Comparison of ENCODE assay signal across 23 cellular contexts in the genomic region with DNA sequence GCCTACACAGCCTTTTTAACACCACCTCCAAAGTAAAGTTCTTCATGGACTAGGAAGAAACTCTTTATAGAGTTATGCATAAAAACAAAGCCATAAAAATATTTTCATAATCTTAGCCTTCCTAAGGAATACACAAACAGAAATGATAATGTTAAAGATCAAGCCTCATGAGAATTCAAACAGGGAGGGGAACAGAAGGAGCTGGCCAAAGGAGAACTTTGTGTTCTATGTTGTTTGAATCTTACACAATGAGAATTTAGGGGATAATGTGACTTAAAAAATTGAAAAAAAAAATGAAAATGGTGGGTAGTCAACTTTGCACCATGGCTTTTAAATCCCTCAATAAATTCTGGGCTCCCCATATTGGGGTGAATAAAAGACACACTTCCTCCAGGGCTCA. TPM values are rescaled to one million over a fixed set of nuclear protein-coding genes. Genes with fewer than 3 reads are reported as not detected.
A peak's percentile ranks its signal among the peaks of the same experiment; 100 is the strongest.
DNase-seq lines count a peak whose midpoint lies in the region; ATAC-seq, FAIRE-seq and TF ChIP-seq lines count a peak whose summit lies in the region.
"Had no signal": no experiment of that assay in that cellular context is flagged by ENCODE, and none has a peak within 500 bp of the region (broad histone marks: within the 10 kb centered on the region; RNA-seq: fewer than 3 reads in every experiment).

No MANE protein-coding gene starts in this region.

- peaks cover 35% of the 10 kb centered on the region for H3K4me1 ChIP-seq in CD4-positive, alpha-beta memory T cell (ENCODE audit: insufficient read depth, low read length)
- H3K4me1 ChIP-seq in K562 (replicated peaks in 1 of 2; ENCODE audit: control insufficient read depth in 2 of 2, insufficient read depth in 2 of 2, low read length in 2 of 2) (peaks cover 8 to 12% of the 10 kb centered on the region in 2 experiments; a peak in 4 of 5 replicates), neural progenitor cell (no peaks in the 10 kb centered on the region), smooth muscle cell (ENCODE audit: low read depth) (no peaks in the 10 kb centered on the region)

- no peak for TF ChIP-seq EP300 in K562 (IDR thresholded peaks at IDR 0.05; ENCODE audit: low read length)

- H3K36me3 Mint-ChIP-seq in activated T-cell treated with anti-CD3 and anti-CD28 coated beads, Interleukin-2, amount 50 U/mL, for 24 hours (ENCODE audit: low read depth), result peaks cover 86% of the 10 kb centered on the region
- peaks cover 37% of the 10 kb centered on the region for H3K36me3 Mint-ChIP-seq in activated T-cell treated with anti-CD3 and anti-CD28 coated beads, Interleukin-2, amount 50 U/mL, for 4 hours (ENCODE audit: insufficient read depth)
- peaks cover 22 to 53% of the 10 kb centered on the region in 2 donors for H3K36me3 Mint-ChIP-seq in CD4-positive, alpha-beta memory T cell
- H3K36me3 Mint-ChIP-seq in neural progenitor cell, result peaks cover 24% of the 10 kb centered on the region

- no peak overlapping the region for H3K4me3 Mint-ChIP-seq in activated T-cell treated with anti-CD3 and anti-CD28 coated beads, Interleukin-2, amount 50 U/mL, for 24 hours
- no peak overlapping the region for H3K4me3 Mint-ChIP-seq in activated T-cell treated with anti-CD3 and anti-CD28 coated beads, Interleukin-2, amount 50 U/mL, for 4 hours
- H3K4me3 Mint-ChIP-seq in CD4-positive, alpha-beta memory T cell, result no peak overlapping the region
- H3K4me3 Mint-ChIP-seq in neural progenitor cell, result no peak overlapping the region
- H3K4me3 Mint-ChIP-seq: CD8-positive, alpha-beta T cell had no signal

- no peak overlapping the region for H3K4me3 ChIP-seq in CD4-positive, alpha-beta memory T cell (ENCODE audit: low read length in 2 of 2)
- H3K4me3 ChIP-seq in K562 (no peak overlapping the region), neural progenitor cell (no peak overlapping the region), smooth muscle cell (no peak overlapping the region)

- CTCF ChIA-PET in CD4-positive, alpha-beta memory T cell (lab: Charles Lee; ENCODE audit: partially characterized antibody), result interaction anchor here (1.6 kb wide), 1 partner anchor 13 kb away, joined by 3 read pairs; no protein-coding TSS in a partner anchor
- CTCF ChIA-PET in K562 (lab: Yijun Ruan, JAX; ENCODE audit: low intra/inter-chr PET ratio), result no interaction called here

- H3K79me2 ChIP-seq in K562 (ENCODE audit: control insufficient read depth, insufficient read depth, low read length) (peaks cover 19% of the 10 kb centered on the region), neural progenitor cell (ENCODE audit: low read depth) (peaks cover 9% of the 10 kb centered on the region), smooth muscle cell (ENCODE audit: low read depth) (no peaks in the 10 kb centered on the region)

- H4K20me1 ChIP-seq in K562 (replicated peaks; ENCODE audit: control insufficient read depth, insufficient read depth, low read length) (peaks cover 5% of the 10 kb centered on the region; the same call in 1 of the 2 replicates), neural progenitor cell (ENCODE audit: low read depth) (peaks cover 28% of the 10 kb centered on the region), smooth muscle cell (ENCODE audit: low read depth) (peaks cover 21% of the 10 kb centered on the region)

- TF ChIP-seq CTCF in K562 (IDR thresholded peaks at IDR 0.05 in 2 of 3, conservative IDR thresholded peaks at IDR 0.05 in 1 of 3; ENCODE audit: insufficient read depth in 2 of 3, low read depth in 1 of 3, low read length in 3 of 3) (no peak), neural progenitor cell (IDR thresholded peaks at IDR 0.05) (no peak), smooth muscle cell (IDR thresholded peaks at IDR 0.05; ENCODE audit: borderline replicate concordance, insufficient read depth, poor library complexity, severe bottlenecking) (no peak)

- intact Hi-C loops in CD4-positive, alpha-beta memory T cell (cut with micrococcal nuclease), result no loop called here
- intact Hi-C loops in K562 (cut with micrococcal nuclease), result no loop called here

- peaks cover 40% of the 10 kb centered on the region for H3K36me3 ChIP-seq in CD4-positive, alpha-beta memory T cell (ENCODE audit: insufficient read depth, low read length)
- H3K36me3 ChIP-seq in K562 (ENCODE audit: control insufficient read depth, insufficient read depth, low read length) (peaks cover 86% of the 10 kb centered on the region), neural progenitor cell (peaks cover 23% of the 10 kb centered on the region), smooth muscle cell (ENCODE audit: low read depth) (peaks cover 11% of the 10 kb centered on the region)

- no peaks in the 10 kb centered on the region for H3K9me3 Mint-ChIP-seq in activated T-cell treated with anti-CD3 and anti-CD28 coated beads, Interleukin-2, amount 50 U/mL, for 24 hours
- no peaks in the 10 kb centered on the region for H3K9me3 Mint-ChIP-seq in activated T-cell treated with anti-CD3 and anti-CD28 coated beads, Interleukin-2, amount 50 U/mL, for 4 hours
- no peaks in the 10 kb centered on the region for H3K9me3 Mint-ChIP-seq in CD4-positive, alpha-beta memory T cell
- no peaks in the 10 kb centered on the region for H3K9me3 Mint-ChIP-seq in neural progenitor cell
- H3K9me3 Mint-ChIP-seq: CD8-positive, alpha-beta T cell had no signal

- H3K4me1 Mint-ChIP-seq in activated T-cell treated with anti-CD3 and anti-CD28 coated beads, Interleukin-2, amount 50 U/mL, for 24 hours (ENCODE audit: low read depth), result peaks cover 56% of the 10 kb centered on the region
- H3K4me1 Mint-ChIP-seq in activated T-cell treated with anti-CD3 and anti-CD28 coated beads, Interleukin-2, amount 50 U/mL, for 4 hours (ENCODE audit: low read depth), result peaks cover 36% of the 10 kb centered on the region
- peaks cover 14 to 40% (median 24%) of the 10 kb centered on the region in 4 donors for H3K4me1 Mint-ChIP-seq in CD4-positive, alpha-beta memory T cell
- peaks cover 10% of the 10 kb centered on the region for H3K4me1 Mint-ChIP-seq in neural progenitor cell

- TF ChIP-seq RAD21 in K562 (CRISPR knock-in tag; conservative IDR thresholded peaks at IDR 0.05 in 1 of 2, IDR thresholded peaks at IDR 0.05 in 1 of 2), result no peak

- peak overlapping the region; percentile 59 for H3K27ac Mint-ChIP-seq in activated T-cell treated with anti-CD3 and anti-CD28 coated beads, Interleukin-2, amount 50 U/mL, for 24 hours
- H3K27ac Mint-ChIP-seq in CD4-positive, alpha-beta memory T cell, result peak overlapping the region in 4 of 7 donors; percentile 13 to 60 (median 38)
- H3K27ac Mint-ChIP-seq in neural progenitor cell, result peak overlapping the region; percentile 5
- H3K27ac Mint-ChIP-seq: CD8-positive, alpha-beta T cell had no signal

- H2AFZ ChIP-seq in K562 (ENCODE audit: low read depth, low read length), result no peak overlapping the region
- no peak overlapping the region for H2AFZ ChIP-seq in neural progenitor cell (replicated peaks)
- no peak overlapping the region for H2AFZ ChIP-seq in smooth muscle cell (ENCODE audit: low read depth)

- TF ChIP-seq POLR2A in K562 (conservative IDR thresholded peaks at IDR 0.05), result no peak

- H3K9me1 ChIP-seq in K562 (ENCODE audit: control insufficient read depth, insufficient read depth, low read length), result no peaks in the 10 kb centered on the region

- FAIRE-seq in K562 (lab: Jason Lieb, UNC), result no peak
- FAIRE-seq: GM12892, GM18507 had no signal

- no peak for DNase-seq in activated T-cell treated with anti-CD3 and anti-CD28 coated beads, Interleukin-2, amount 50 U/mL, for 24 hours
- no peak for DNase-seq in activated T-cell treated with anti-CD3 and anti-CD28 coated beads, Interleukin-2, amount 50 U/mL, for 4 hours
- no peak for DNase-seq in CD4-positive, alpha-beta memory T cell
- no peak for DNase-seq in K562 (ENCODE audit: extremely low read depth in 1 of 4, low spot score in 3 of 4)
- DNase-seq in neural progenitor cell (ENCODE audit: low spot score), result no peak
- DNase-seq in HK-2 (ENCODE audit: unreplicated experiment), result no peak
- no peak for DNase-seq in smooth muscle cell (lab: John Stamatoyannopoulos, UW; ENCODE audit: unreplicated experiment)
- DNase-seq in ACHN, result no peak
- DNase-seq: BE2C; CD8-positive, alpha-beta T cell; DMS53; GOT3; NCI-H1092 treated with DMSO at 0.1 percent for 48 hours; NCI-H1694; NCI-H510A; NCI-H748 treated with DMSO at 0.1 percent for 48 hours; NK-92 treated with Interleukin-12 subunit alpha and Interleukin-12 subunit beta, amount 100 ng/mL, for 24 hours; OCI-M1; Right ventricle myocardium superior had no signal

- H3K4me2 ChIP-seq in K562 (ENCODE audit: insufficient read depth, low read length) (no peak overlapping the region), neural progenitor cell (no peak overlapping the region), smooth muscle cell (no peak overlapping the region)

- H3K27me3 ChIP-seq in CD4-positive, alpha-beta memory T cell (ENCODE audit: insufficient read depth, low read length), result no peaks in the 10 kb centered on the region
- H3K27me3 ChIP-seq in K562 (ENCODE audit: control insufficient read depth in 2 of 2, insufficient read depth in 2 of 2, low read length in 2 of 2) (no peaks in the 10 kb centered on the region), neural progenitor cell (no peaks in the 10 kb centered on the region), smooth muscle cell (ENCODE audit: low read depth) (no peaks in the 10 kb centered on the region)
- H3K27me3 ChIP-seq: BE2C had no signal

- H3K9ac ChIP-seq in K562 (ENCODE audit: insufficient read depth in 1 of 2, low read depth in 2 of 2, low read length in 2 of 2), result no peak overlapping the region
- H3K9ac ChIP-seq in neural progenitor cell, result no peak overlapping the region
- H3K9ac ChIP-seq in smooth muscle cell (ENCODE audit: low read depth), result no peak overlapping the region

- no peak overlapping the region for H3K27ac ChIP-seq in CD4-positive, alpha-beta memory T cell (ENCODE audit: low read depth, low read length)
- H3K27ac ChIP-seq in K562 (ENCODE audit: extremely low read depth, low read depth, low read length) (no peak overlapping the region), neural progenitor cell (no peak overlapping the region), smooth muscle cell (ENCODE audit: low read depth) (no peak overlapping the region)

- no peak for ATAC-seq in activated T-cell treated with anti-CD3 and anti-CD28 coated beads, Interleukin-2, amount 50 U/mL, for 4 hours
- no peak for ATAC-seq in K562
- ATAC-seq: CD8-positive, alpha-beta T cell; HCT116 had no signal

- BruUV-seq in K562 (replicated peaks; lab: Mats Ljungman, UMichigan), result TSS peak; percentile 1

- no peaks in the 10 kb centered on the region for H3K27me3 Mint-ChIP-seq in activated T-cell treated with anti-CD3 and anti-CD28 coated beads, Interleukin-2, amount 50 U/mL, for 24 hours
- peaks cover 1% of the 10 kb centered on the region for H3K27me3 Mint-ChIP-seq in activated T-cell treated with anti-CD3 and anti-CD28 coated beads, Interleukin-2, amount 50 U/mL, for 4 hours (ENCODE audit: low read depth)
- H3K27me3 Mint-ChIP-seq in CD4-positive, alpha-beta memory T cell, result no peaks in the 10 kb centered on the region
- H3K27me3 Mint-ChIP-seq in neural progenitor cell (ENCODE audit: insufficient read depth, low read depth), result peaks cover 3% of the 10 kb centered on the region

- no peaks in the 10 kb centered on the region for H3K9me3 ChIP-seq in CD4-positive, alpha-beta memory T cell (ENCODE audit: control insufficient read depth in 1 of 2, low read length in 2 of 2)
- no peaks in the 10 kb centered on the region for H3K9me3 ChIP-seq in K562 (replicated peaks; ENCODE audit: control insufficient read depth, insufficient read depth, low read depth, low read length)
- no peaks in the 10 kb centered on the region for H3K9me3 ChIP-seq in neural progenitor cell (ENCODE audit: low read depth)
- H3K9me3 ChIP-seq in smooth muscle cell (replicated peaks; ENCODE audit: low read depth), result no peaks in the 10 kb centered on the region
- H3K9me3 ChIP-seq: BE2C had no signal

- POLR2A ChIA-PET in CD4-positive, alpha-beta memory T cell (lab: Charles Lee; ENCODE audit: partially characterized antibody), result interaction anchor here (0.6 kb wide), 1 partner anchor 566 kb away, joined by 3 read pairs; no protein-coding TSS in a partner anchor
- POLR2A ChIA-PET in K562 (lab: Yijun Ruan, JAX), result interaction anchor here (1.0 kb wide), 1 partner anchor 247 kb away, joined by 3 read pairs; a partner anchor contains a TSS

- H3F3A ChIP-seq in neural progenitor cell (ENCODE audit: low read depth) (no peaks in the 10 kb centered on the region), smooth muscle cell (ENCODE audit: low read depth) (peaks cover 5% of the 10 kb centered on the region)

- in situ Hi-C loops in K562 (cut with MboI) (loop anchor here (5.0 kb wide), 1 partner anchor 217 kb away; no protein-coding TSS in a partner anchor), ACHN (cut with HindIII; ENCODE audit: low pct_ligation_motif_present, low pct_unique_long_range_greater_than_20kb, low sequenced_read_pairs) (no loop called here)

RNA-seq across cellular contexts. Expression of a gene that starts 9.1 kb away (rescaled TPM):
- 10 to 100 TPM; 29.2 to 48.8 (median 34.3) TPM for total RNA-seq in activated T-cell treated with anti-CD3 and anti-CD28 coated beads, Interleukin-2, amount 50 U/mL, for 4 hours
- 100 to 1,000 TPM; 104 to 117 TPM for total RNA-seq in CD4-positive, alpha-beta memory T cell
- 1 to 10 TPM; 1.1 to 5.2 TPM for polyA plus RNA-seq in CD4-positive, alpha-beta memory T cell
- total RNA-seq in K562 (2011; cell fraction: chromatin; rRNA removed; ENCODE audit: low replicate concordance), result 248 and 523 TPM in 2 replicates
- 303 and 304 TPM in 2 replicates for total RNA-seq in K562 (2011; cell fraction: nucleolus; rRNA removed)
- total RNA-seq in K562 (2011; cell fraction: nucleoplasm; rRNA removed), result 245 and 257 TPM in 2 replicates
- total RNA-seq in K562 (2014; rRNA removed) (37.0 and 37.7 TPM in 2 replicates), K562 (2014; rRNA removed; fragmentation: Illumina TruSeq; extraction: Trizol) (14.4 and 25.4 TPM in 2 replicates), K562 (2015; rRNA removed; fragmentation: Illumina TruSeq; extraction: Trizol) (30.7 and 32.3 TPM in 2 replicates), K562 (2021) (39.0 and 45.3 TPM in 2 replicates), neural progenitor cell (ENCODE audit: low replicate concordance) (19.3 and 43.6 TPM in 2 replicates), smooth muscle cell (12.0 TPM in 2 replicates)
- polyA plus RNA-seq in K562 (2011; rRNA removed) (39.2 and 56.1 TPM in 2 replicates), K562 (2014; fragmentation: Illumina TruSeq; extraction: Trizol) (49.9 and 56.7 TPM in 2 replicates), K562 (2014; fragmentation: Nextera tagmentation; extraction: Ambion mirVana) (1 to 10 TPM; 6.2 to 7.1 TPM), K562 (2014; rRNA removed) (94.6 and 99.3 TPM in 2 replicates), smooth muscle cell (10.1 and 14.5 TPM in 2 replicates)
- polyA plus RNA-seq in K562 (2011; cell fraction: cytosol; rRNA removed), result 30.7 and 45.8 TPM in 2 replicates
- polyA plus RNA-seq in K562 (2011; cell fraction: nucleus; rRNA removed), result 448 and 634 TPM in 2 replicates
- 39.7 and 51.9 TPM in 2 replicates for polyA plus RNA-seq in K562 (2012)
- polyA minus RNA-seq in K562 (2011; rRNA and poly(A)+ RNA removed), result 8.3 and 12.6 TPM in 2 replicates
- polyA minus RNA-seq in K562 (2011; cell fraction: cytosol; rRNA and poly(A)+ RNA removed), result 2.9 and 8.4 TPM in 2 replicates
- polyA minus RNA-seq in K562 (2011; cell fraction: nucleus; rRNA and poly(A)+ RNA removed), result 43.1 and 49.8 TPM in 2 replicates

RNA-seq across cellular contexts. Expression of a gene that starts 24.5 kb away (rescaled TPM):
- total RNA-seq in activated T-cell treated with anti-CD3 and anti-CD28 coated beads, Interleukin-2, amount 50 U/mL, for 4 hours, result 1 to 10 TPM in 2 of 3 donors, under 1 TPM in 1; 0.38 to 6.6 (median 1.1) TPM
- 1 to 10 TPM; 5.7 to 5.8 TPM for total RNA-seq in CD4-positive, alpha-beta memory T cell
- polyA plus RNA-seq in CD4-positive, alpha-beta memory T cell, result under 1 TPM in 1 of 2 donors, not detected in 1; 0.32 TPM
- total RNA-seq in K562 (2011; cell fraction: chromatin; rRNA removed; ENCODE audit: low replicate concordance), result 9.0 and 11.0 TPM in 2 replicates
- 5.9 and 6.2 TPM in 2 replicates for total RNA-seq in K562 (2011; cell fraction: nucleolus; rRNA removed)
- 8.1 and 8.8 TPM in 2 replicates for total RNA-seq in K562 (2011; cell fraction: nucleoplasm; rRNA removed)
- 0.23 and 0.41 TPM in 2 replicates for total RNA-seq in K562 (2014; rRNA removed)
- total RNA-seq in K562 (2014; rRNA removed; fragmentation: Illumina TruSeq; extraction: Trizol), result 0.32 and 0.47 TPM in 2 replicates
- total RNA-seq in K562 (2015; rRNA removed; fragmentation: Illumina TruSeq; extraction: Trizol), result 0.34 and 0.65 TPM in 2 replicates
- total RNA-seq in K562 (2021), result 0.83 and 0.95 TPM in 2 replicates
- polyA plus RNA-seq in K562 (2011; rRNA removed), result 1.8 and 3.1 TPM in 2 replicates
- polyA plus RNA-seq in K562 (2011; cell fraction: cytosol; rRNA removed), result 1.8 and 3.1 TPM in 2 replicates
- polyA plus RNA-seq in K562 (2011; cell fraction: nucleus; rRNA removed), result 12.1 and 14.8 TPM in 2 replicates
- 0.79 and 2.9 TPM in 2 replicates for polyA plus RNA-seq in K562 (2012)
- 0.73 and 0.93 TPM in 2 replicates for polyA plus RNA-seq in K562 (2014; fragmentation: Illumina TruSeq; extraction: Trizol)
- under 1 TPM; 0.13 to 0.21 TPM for polyA plus RNA-seq in K562 (2014; fragmentation: Nextera tagmentation; extraction: Ambion mirVana)
- polyA plus RNA-seq in K562 (2014; rRNA removed), result 0.62 and 1.6 TPM in 2 replicates
- polyA minus RNA-seq in K562 (2011; rRNA and poly(A)+ RNA removed), result 0.30 TPM in 1 of 2 replicates, not detected in the other
- not detected in 2 replicates for polyA minus RNA-seq in K562 (2011; cell fraction: cytosol; rRNA and poly(A)+ RNA removed)
- 1.1 and 1.6 TPM in 2 replicates for polyA minus RNA-seq in K562 (2011; cell fraction: nucleus; rRNA and poly(A)+ RNA removed)
- 0.68 and 6.7 TPM in 2 replicates for total RNA-seq in neural progenitor cell (ENCODE audit: low replicate concordance)
- total RNA-seq in smooth muscle cell, result 1.3 and 1.4 TPM in 2 replicates
- polyA plus RNA-seq in smooth muscle cell, result 1.8 and 2.0 TPM in 2 replicates
- total RNA-seq: A172 had no signal

RNA-seq across cellular contexts. Expression of a gene that starts 41.3 kb away (rescaled TPM):
- not detected for total RNA-seq in activated T-cell treated with anti-CD3 and anti-CD28 coated beads, Interleukin-2, amount 50 U/mL, for 4 hours
- total RNA-seq in CD4-positive, alpha-beta memory T cell, result not detected
- 1 to 10 TPM; 6.3 to 9.9 TPM for polyA plus RNA-seq in CD4-positive, alpha-beta memory T cell
- total RNA-seq in K562 (2011; cell fraction: chromatin; rRNA removed; ENCODE audit: low replicate concordance), result 0.21 and 0.53 TPM in 2 replicates
- total RNA-seq in K562 (2011; cell fraction: nucleolus; rRNA removed), result not detected in 2 replicates
- not detected in 2 replicates for total RNA-seq in K562 (2011; cell fraction: nucleoplasm; rRNA removed)
- total RNA-seq in K562 (2014; rRNA removed) (not detected in 2 replicates), K562 (2014; rRNA removed; fragmentation: Illumina TruSeq; extraction: Trizol) (not detected in 2 replicates), K562 (2015; rRNA removed; fragmentation: Illumina TruSeq; extraction: Trizol) (not detected in 2 replicates), K562 (2021) (not detected in 2 replicates), neural progenitor cell (ENCODE audit: low replicate concordance) (not detected in 2 replicates), smooth muscle cell (not detected in 2 replicates)
- polyA plus RNA-seq in K562 (2011; rRNA removed) (0.04 TPM in 1 of 2 replicates, not detected in the other), K562 (2014; fragmentation: Illumina TruSeq; extraction: Trizol) (not detected in 2 replicates), K562 (2014; fragmentation: Nextera tagmentation; extraction: Ambion mirVana) (1 to 10 TPM; 1.2 to 3.3 TPM), K562 (2014; rRNA removed) (not detected in 2 replicates), smooth muscle cell (1.8 and 3.4 TPM in 2 replicates)
- polyA plus RNA-seq in K562 (2011; cell fraction: cytosol; rRNA removed), result not detected in 2 replicates
- not detected in 2 replicates for polyA plus RNA-seq in K562 (2011; cell fraction: nucleus; rRNA removed)
- polyA plus RNA-seq in K562 (2012), result 6.0 and 10.3 TPM in 2 replicates
- polyA minus RNA-seq in K562 (2011; rRNA and poly(A)+ RNA removed), result not detected in 2 replicates
- polyA minus RNA-seq in K562 (2011; cell fraction: cytosol; rRNA and poly(A)+ RNA removed), result not detected in 2 replicates
- polyA minus RNA-seq in K562 (2011; cell fraction: nucleus; rRNA and poly(A)+ RNA removed), result not detected in 2 replicates
- total RNA-seq: A172; CD8-positive, alpha-beta T cell; Right ventricle myocardium superior had no signal

Comparison
In these comparisons a context has a peak if more than half of its experiments do, and no peak if none do; other contexts are left out.
1. H3K27ac Mint-ChIP-seq: peak in every context shown above with its lines; median percentile 59 in activated T-cell treated with anti-CD3 and anti-CD28 coated beads, Interleukin-2, amount 50 U/mL, for 24 hours; 38 in CD4-positive, alpha-beta memory T cell; 5 in neural progenitor cell.